8 cellular contexts compared by ENCODE assay signal in genomic region chr15:44662478-44663409, GRCh38. TPM values are rescaled to one million over a fixed set of nuclear protein-coding genes. Genes with fewer than 3 reads are reported as not detected.
A peak's percentile ranks its signal among the peaks of the same experiment; 100 is the strongest.
DNase-seq lines count a peak whose midpoint lies in the region; TF ChIP-seq lines count a peak whose summit lies in the region.

No MANE protein-coding gene starts in this region.

- peaks cover 23% of the 10 kb centered on the region for H3K79me2 ChIP-seq in hepatocyte

- H3K36me3 ChIP-seq in ES-I3 (ENCODE audit: insufficient read depth, low read length): peaks cover 8% of the 10 kb centered on the region; the same call in 1 of the 2 replicates
- H3K36me3 ChIP-seq in H7 (replicated peaks; ENCODE audit: control insufficient read depth, insufficient read depth, low read length): no peaks in the 10 kb centered on the region; the same call in 1 of the 2 replicates
- H3K36me3 ChIP-seq in hepatocyte (replicated peaks; ENCODE audit: insufficient read depth, low read depth): no peaks in the 10 kb centered on the region
- H3K36me3 ChIP-seq in sigmoid colon: peaks cover 0 to 25% (median 4%) of the 10 kb centered on the region in 4 donors

- no peaks in the 10 kb centered on the region for H4K20me1 ChIP-seq in hepatocyte (ENCODE audit: insufficient read depth, poor library complexity, severe bottlenecking)

- no peak for TF ChIP-seq CTCF in hepatocyte (IDR thresholded peaks at IDR 0.05; ENCODE audit: poor library complexity)
- TF ChIP-seq CTCF in sigmoid colon (IDR thresholded peaks at IDR 0.05): peak in 1 of 4 experiments; percentile 4

- peak overlapping the region; percentile 82 for H2AFZ ChIP-seq in hepatocyte

- WGBS in hepatocyte (ENCODE audit: low lambda C conversion rate, missing lambda C conversion rate): 17% methylated on average over 34 of the region's 34 CpGs
- 3 to 7% methylated on average over 34 of the region's 34 CpGs for WGBS in sigmoid colon, 2 donors

- no peaks in the 10 kb centered on the region for H3K27me3 ChIP-seq in H7 (ENCODE audit: control insufficient read depth, insufficient read depth, low read length)
- no peaks in the 10 kb centered on the region for H3K27me3 ChIP-seq in hepatocyte
- H3K27me3 ChIP-seq in sigmoid colon: no peaks in the 10 kb centered on the region

- H3K9me2 ChIP-seq in hepatocyte (replicated peaks; ENCODE audit: insufficient read depth): no peaks in the 10 kb centered on the region

- peak overlapping the region; percentile 82 for H3K4me2 ChIP-seq in hepatocyte

- peak overlapping the region; percentile 95 for H3K9ac ChIP-seq in ES-I3 (ENCODE audit: low read depth, low read length)

- DNase-seq in H7 (no peak), LoVo (ENCODE audit: low spot score) (peak; percentile 64), T-helper 1 cell (peak; percentile 71 to 93 (median 83)), amniotic epithelial cell (ENCODE audit: low read depth) (peak; percentile 62), hepatocyte (ENCODE audit: low spot score) (peak; percentile 82), sigmoid colon (peak; percentile 84), retina (no peak)

- H3K27ac ChIP-seq in hepatocyte (peak overlapping the region; percentile 97), sigmoid colon (peak overlapping the region; percentile 97 to 99 (median 99))

- intact Hi-C loops in sigmoid colon (cut with DNase I): loop anchor here (1.0 to 2.0 kb wide), 5 partner anchors 49 to 374 kb away; partner anchors contain the start of genes B2M, GOLM2, PATL2 and SORD

- H3K9me3 ChIP-seq in ES-I3 (ENCODE audit: control insufficient read depth, insufficient read depth, low read length) (no peaks in the 10 kb centered on the region), hepatocyte (ENCODE audit: low read depth) (no peaks in the 10 kb centered on the region), sigmoid colon (no peaks in the 10 kb centered on the region)

- no peaks in the 10 kb centered on the region for H3K4me1 ChIP-seq in ES-I3 (ENCODE audit: insufficient read depth, low read length)
- peaks cover 6% of the 10 kb centered on the region for H3K4me1 ChIP-seq in hepatocyte (ENCODE audit: insufficient read depth)
- peaks cover 0 to 26% (median 18%) of the 10 kb centered on the region in 4 donors for H3K4me1 ChIP-seq in sigmoid colon

- TF ChIP-seq EP300 in sigmoid colon (IDR thresholded peaks at IDR 0.05): no peak

- TF ChIP-seq POLR2A in sigmoid colon (IDR thresholded peaks at IDR 0.05): no peak

- H3K4me3 ChIP-seq in H7 (ENCODE audit: insufficient read depth, low read depth, low read length) (peak overlapping the region; percentile 91), hepatocyte (peak overlapping the region; percentile 78), sigmoid colon (peak overlapping the region; percentile 86 to 100 (median 98))

RNA-seq across cellular contexts. Expression of gene SPG11, which starts 0.7 kb away (rescaled TPM):
- 34.3 and 36.4 TPM in 2 replicates for total RNA-seq in H7 (2014; rRNA removed; shearing (Covaris generic))
- total RNA-seq in hepatocyte (54.2 and 70.3 TPM in 2 replicates), sigmoid colon (10 to 100 TPM; 56.7 to 88.1 (median 64.9) TPM)
- polyA plus RNA-seq in hepatocyte (27.1 and 28.2 TPM in 2 replicates), sigmoid colon (10 to 100 TPM; 12.9 to 40.0 (median 17.4) TPM)

RNA-seq across cellular contexts. Expression of gene PATL2, which starts 48.4 kb away (rescaled TPM):
- total RNA-seq in H7 (2014; rRNA removed; shearing (Covaris generic)): 0.24 and 1.5 TPM in 2 replicates
- 0.77 TPM in 1 of 2 replicates, not detected in the other for total RNA-seq in hepatocyte
- 0.54 and 0.85 TPM in 2 replicates for polyA plus RNA-seq in hepatocyte
- under 1 TPM in 3 of 4 donors, not detected in 1; 0.41 to 0.66 (median 0.55) TPM for total RNA-seq in sigmoid colon
- 1 to 10 TPM; 1.2 to 8.1 (median 1.2) TPM for polyA plus RNA-seq in sigmoid colon

RNA-seq across cellular contexts. Expression of gene B2M, which starts 48.6 kb away (rescaled TPM):
- total RNA-seq in H7 (2014; rRNA removed; shearing (Covaris generic)): 194 and 254 TPM in 2 replicates
- 2,059 and 2,324 TPM in 2 replicates for total RNA-seq in hepatocyte
- polyA plus RNA-seq in hepatocyte: 2,570 and 2,890 TPM in 2 replicates
- total RNA-seq in sigmoid colon: 1,000 to 10,000 TPM; 1,906 to 2,799 (median 2,534) TPM
- 1,000 to 10,000 TPM; 3,109 to 8,584 (median 4,774) TPM for polyA plus RNA-seq in sigmoid colon

Comparison
In these comparisons a context has a peak if more than half of its experiments do, and no peak if none do; other contexts are left out.
1. DNase-seq: peak in LoVo (single experiment), T-helper 1 cell (5 of 5), amniotic epithelial cell (single experiment), hepatocyte (single experiment) and sigmoid colon (single experiment); none in H7 (single experiment) and retina (single experiment).
2. Peak in every context shown above with its lines, with median percentiles within 50 percentile points of each other: H3K4me3 ChIP-seq.